In genomic region chr16:30194177-30194925, GRCh38 we compare ENCODE assay signal across 6 cellular contexts. TPM values are rescaled to one million over a fixed set of nuclear protein-coding genes. Genes with fewer than 3 reads are reported as not detected.
DNase-seq lines count a peak whose midpoint lies in the region; ATAC-seq lines count a peak whose summit lies in the region.
"Not testable (repeated sequence)": the region's sequence is repeated elsewhere in the genome, so short reads cannot be mapped to it uniquely, and the experiment has no call there.

No MANE protein-coding gene starts in this region.

- H3K9me3 Mint-ChIP-seq in activated T-cell treated with anti-CD3 and anti-CD28 coated beads, Interleukin-2, amount 50 U/mL, for 4 hours: not testable (repeated sequence)

- H3K4me3 Mint-ChIP-seq in activated T-cell treated with anti-CD3 and anti-CD28 coated beads, Interleukin-2, amount 50 U/mL, for 4 hours: not testable (repeated sequence)

- intact Hi-C loops in left cardiac atrium (cut with DNase I); sciatic nerve (cut with DNase I): not testable (repeated sequence)

- not testable (repeated sequence) for H3K4me1 Mint-ChIP-seq in activated T-cell treated with anti-CD3 and anti-CD28 coated beads, Interleukin-2, amount 50 U/mL, for 4 hours (ENCODE audit: low read depth)

- H3K27me3 Mint-ChIP-seq in activated T-cell treated with anti-CD3 and anti-CD28 coated beads, Interleukin-2, amount 50 U/mL, for 4 hours (ENCODE audit: low read depth): not testable (repeated sequence)

- H3K4me3 ChIP-seq in GM08714 (ENCODE audit: low read length): peak overlapping the region; percentile 39; the same call in 1 of the 2 replicates

- H3K36me3 Mint-ChIP-seq in activated T-cell treated with anti-CD3 and anti-CD28 coated beads, Interleukin-2, amount 50 U/mL, for 4 hours (ENCODE audit: insufficient read depth): not testable (repeated sequence)

- DNase-seq in activated T-cell treated with anti-CD3 and anti-CD28 coated beads, Interleukin-2, amount 50 U/mL, for 4 hours; sciatic nerve (ENCODE audit: low spot score): not testable (repeated sequence)
- peak; percentile 23 for DNase-seq in left cardiac atrium

- ATAC-seq in GM21737 (IDR thresholded peaks at IDR 0.05; ENCODE audit: unreplicated experiment) (peak; percentile 55), HG03460 (IDR thresholded peaks at IDR 0.05; ENCODE audit: unreplicated experiment) (peak; percentile 61), left cardiac atrium (peak; percentile 82 to 87), sciatic nerve (peak; percentile 81)
- ATAC-seq in activated T-cell treated with anti-CD3 and anti-CD28 coated beads, Interleukin-2, amount 50 U/mL, for 4 hours: peak; percentile 81 to 82

RNA-seq across cellular contexts. Expression of gene SLX1A, which starts 0.7 kb away (rescaled TPM):
- total RNA-seq in activated T-cell treated with anti-CD3 and anti-CD28 coated beads, Interleukin-2, amount 50 U/mL, for 4 hours: 100 to 1,000 TPM in 1 of 3 donors, 10 to 100 TPM in 2; 84.5 to 110 (median 95.6) TPM
- total RNA-seq in left cardiac atrium: 10 to 100 TPM; 18.7 to 24.8 TPM
- 18.5 TPM for total RNA-seq in sciatic nerve

RNA-seq across cellular contexts. Expression of gene BOLA2B, which starts 0.9 kb away (rescaled TPM):
- 100 to 1,000 TPM; 468 to 531 (median 481) TPM for total RNA-seq in activated T-cell treated with anti-CD3 and anti-CD28 coated beads, Interleukin-2, amount 50 U/mL, for 4 hours
- total RNA-seq in left cardiac atrium: 10 to 100 TPM; 71.4 to 84.6 TPM
- total RNA-seq in sciatic nerve: 26.9 TPM

RNA-seq across cellular contexts. Expression of gene SULT1A3, which starts 4.7 kb away (rescaled TPM):
- total RNA-seq in activated T-cell treated with anti-CD3 and anti-CD28 coated beads, Interleukin-2, amount 50 U/mL, for 4 hours: 1 to 10 TPM; 6.8 to 7.6 (median 7.0) TPM
- total RNA-seq in left cardiac atrium: 10 to 100 TPM; 12.0 to 22.6 TPM
- 21.0 TPM for total RNA-seq in sciatic nerve

RNA-seq across cellular contexts. Expression of gene CORO1A, which starts 10.9 kb away (rescaled TPM):
- 100 to 1,000 TPM; 747 to 940 (median 832) TPM for total RNA-seq in activated T-cell treated with anti-CD3 and anti-CD28 coated beads, Interleukin-2, amount 50 U/mL, for 4 hours
- total RNA-seq in left cardiac atrium (10 to 100 TPM; 14.8 to 32.0 TPM), sciatic nerve (41.2 TPM)

RNA-seq across cellular contexts. Expression of gene NPIPB13, which starts 53.9 kb away (rescaled TPM):
- 10 to 100 TPM in 1 of 3 donors, 1 to 10 TPM in 2; 8.2 to 10.2 (median 8.3) TPM for total RNA-seq in activated T-cell treated with anti-CD3 and anti-CD28 coated beads, Interleukin-2, amount 50 U/mL, for 4 hours
- total RNA-seq in left cardiac atrium (1 to 10 TPM; 3.2 to 3.4 TPM), sciatic nerve (35.0 TPM)

Comparison
In these comparisons a context has a peak if more than half of its experiments do, and no peak if none do; other contexts are left out.
1. RNA of gene BOLA2B, which starts 0.9 kb away (total RNA-seq): 468 to 531 TPM in activated T-cell treated with anti-CD3 and anti-CD28 coated beads, Interleukin-2, amount 50 U/mL, for 4 hours; 71.4 to 84.6 TPM in left cardiac atrium and 26.9 TPM in sciatic nerve (single experiment); every median in the first group is over 4 times any median in the second.
2. Peak in every context shown above with its lines, with median percentiles within 50 percentile points of each other: ATAC-seq.